ENCODE assay signal across 19 cellular contexts in genomic region chr12:47297993-47298392, GRCh38.
DNase-seq lines count a peak whose midpoint lies in the region; ATAC-seq and TF ChIP-seq lines count a peak whose summit lies in the region.
"Had no signal": no experiment of that assay in that cellular context is flagged by ENCODE, and none has a peak within 500 bp of the region (broad histone marks: within the 10 kb centered on the region; RNA-seq: fewer than 3 reads in every experiment).

No MANE protein-coding gene starts in this region.

- H3K79me2 ChIP-seq in HCT116 (ENCODE audit: insufficient read depth, low read length), result no peaks in the 10 kb centered on the region

- H3K9me3 Mint-ChIP-seq in activated T-cell treated with anti-CD3 and anti-CD28 coated beads, Interleukin-2, amount 50 U/mL, for 24 hours, result no peaks in the 10 kb centered on the region
- peaks cover 2% of the 10 kb centered on the region for H3K9me3 Mint-ChIP-seq in activated naive CD8-positive, alpha-beta T cell treated with anti-CD3 and anti-CD28 coated beads, Interleukin-2, amount 10 ng/mL, durations not matched to agents 7 days and 5 days
- no peaks in the 10 kb centered on the region for H3K9me3 Mint-ChIP-seq in stimulated activated effector memory CD8-positive, alpha-beta T cell treated with anti-CD3 and anti-CD28 coated beads, Interleukin-12 subunit alpha, Interleukin-12 subunit beta, amount 100 ng/mL, for 72 hours

- no peak overlapping the region for H3K27ac ChIP-seq in HCT116 (ENCODE audit: low read depth, low read length)
- H3K27ac ChIP-seq: BLaER1, brain microvascular endothelial cell, esophagus muscularis mucosa, RWPE1, SK-N-MC, testis had no signal

- no peaks in the 10 kb centered on the region for H3K27me3 Mint-ChIP-seq in activated T-cell treated with anti-CD3 and anti-CD28 coated beads, Interleukin-2, amount 50 U/mL, for 24 hours
- H3K27me3 Mint-ChIP-seq in activated naive CD8-positive, alpha-beta T cell treated with anti-CD3 and anti-CD28 coated beads, Interleukin-2, amount 10 ng/mL, durations not matched to agents 7 days and 5 days, result no peaks in the 10 kb centered on the region

- H3K4me1 Mint-ChIP-seq in activated T-cell treated with anti-CD3 and anti-CD28 coated beads, Interleukin-2, amount 50 U/mL, for 24 hours (ENCODE audit: low read depth), result peaks cover 67% of the 10 kb centered on the region
- peaks cover 50% of the 10 kb centered on the region for H3K4me1 Mint-ChIP-seq in activated naive CD8-positive, alpha-beta T cell treated with anti-CD3 and anti-CD28 coated beads, Interleukin-2, amount 10 ng/mL, durations not matched to agents 7 days and 5 days
- peaks cover 32% of the 10 kb centered on the region for H3K4me1 Mint-ChIP-seq in stimulated activated effector memory CD8-positive, alpha-beta T cell treated with anti-CD3 and anti-CD28 coated beads, Interleukin-12 subunit alpha, Interleukin-12 subunit beta, amount 100 ng/mL, for 72 hours

- H3K4me2 ChIP-seq in HCT116 (ENCODE audit: low read length), result peak overlapping the region; percentile 32; the same call in 1 of the 2 replicates
- H3K4me2 ChIP-seq: BLaER1 had no signal

- no peak overlapping the region for H3K4me3 Mint-ChIP-seq in activated T-cell treated with anti-CD3 and anti-CD28 coated beads, Interleukin-2, amount 50 U/mL, for 24 hours
- H3K4me3 Mint-ChIP-seq in activated naive CD8-positive, alpha-beta T cell treated with anti-CD3 and anti-CD28 coated beads, Interleukin-2, amount 10 ng/mL, durations not matched to agents 7 days and 5 days, result peak overlapping the region; percentile 43
- no peak overlapping the region for H3K4me3 Mint-ChIP-seq in stimulated activated effector memory CD8-positive, alpha-beta T cell treated with anti-CD3 and anti-CD28 coated beads, Interleukin-12 subunit alpha, Interleukin-12 subunit beta, amount 100 ng/mL, for 72 hours

- no peak for TF ChIP-seq RAD21 in HCT116 (IDR thresholded peaks at IDR 0.05; ENCODE audit: low read depth)

- no peaks in the 10 kb centered on the region for H3K9me2 ChIP-seq in HCT116 (ENCODE audit: insufficient read depth)

- peaks cover 0 to 17% of the 10 kb centered on the region in 2 experiments; a peak in 2 of 4 replicates for H3K4me1 ChIP-seq in HCT116 (ENCODE audit: control insufficient read depth in 1 of 2, insufficient read depth in 2 of 2, low read length in 2 of 2)
- H3K4me1 ChIP-seq: BLaER1, esophagus muscularis mucosa, testis had no signal

- RAD21 ChIA-PET in HCT116 (lab: Charles Lee; ENCODE audit: low non-redundant PET in 1 of 2, low total read pairs in 2 of 2, uncharacterized antibody in 2 of 2, unreplicated experiment in 2 of 2), result interaction anchor here in 1 of 2 experiments (0.7 kb wide), 1 partner anchor 87 kb away, joined by 4 read pairs; no protein-coding TSS in a partner anchor

- peak overlapping the region; percentile 67 for H2AFZ ChIP-seq in HCT116 (ENCODE audit: low read depth, low read length, poor library complexity, severe bottlenecking)

- no TSS peak for BruUV-seq in HCT116 (replicated peaks; lab: Mats Ljungman, UMichigan)

- no peak for ATAC-seq in HCT116
- no peak for ATAC-seq in activated naive CD8-positive, alpha-beta T cell treated with anti-CD3 and anti-CD28 coated beads, Interleukin-2, amount 10 ng/mL, durations not matched to agents 7 days and 5 days (ENCODE audit: low read depth)
- ATAC-seq in stimulated activated effector memory CD8-positive, alpha-beta T cell treated with anti-CD3 and anti-CD28 coated beads, Interleukin-12 subunit alpha, Interleukin-12 subunit beta, amount 100 ng/mL, for 72 hours, result no peak

- peaks cover 24% of the 10 kb centered on the region for H3K36me3 Mint-ChIP-seq in activated T-cell treated with anti-CD3 and anti-CD28 coated beads, Interleukin-2, amount 50 U/mL, for 24 hours (ENCODE audit: low read depth)
- H3K36me3 Mint-ChIP-seq in activated naive CD8-positive, alpha-beta T cell treated with anti-CD3 and anti-CD28 coated beads, Interleukin-2, amount 10 ng/mL, durations not matched to agents 7 days and 5 days, result peaks cover 19% of the 10 kb centered on the region
- H3K36me3 Mint-ChIP-seq in stimulated activated effector memory CD8-positive, alpha-beta T cell treated with anti-CD3 and anti-CD28 coated beads, Interleukin-12 subunit alpha, Interleukin-12 subunit beta, amount 100 ng/mL, for 72 hours, result no peaks in the 10 kb centered on the region

- H3K36me3 ChIP-seq in HCT116 (ENCODE audit: control insufficient read depth in 1 of 2, insufficient read depth in 2 of 2, low read length in 2 of 2), result no peaks in the 10 kb centered on the region
- H3K36me3 ChIP-seq: BLaER1, brain microvascular endothelial cell, esophagus muscularis mucosa had no signal

- TF ChIP-seq CTCF in HCT116 (IDR thresholded peaks at IDR 0.05 in 2 of 3, conservative IDR thresholded peaks at IDR 0.05 in 1 of 3; ENCODE audit: borderline replicate concordance in 1 of 3, insufficient read depth in 1 of 3, low read depth in 2 of 3, low read length in 2 of 3), result no peak

- intact Hi-C loops in HCT116 (cut with micrococcal nuclease), result no loop called here

- no peaks in the 10 kb centered on the region for H3K9me3 ChIP-seq in HCT116 (ENCODE audit: control insufficient read depth in 1 of 2, insufficient read depth in 1 of 2, low read depth in 1 of 2, low read length in 2 of 2)
- H3K9me3 ChIP-seq: BLaER1, esophagus muscularis mucosa, testis had no signal

- no peak for DNase-seq in activated T-cell treated with anti-CD3 and anti-CD28 coated beads, Interleukin-2, amount 50 U/mL, for 24 hours
- DNase-seq in activated T-cell treated with anti-CD3 and anti-CD28 coated beads, Interleukin-2, amount 50 U/mL, for 1 hour, result no peak
- DNase-seq in HCT116 (ENCODE audit: low read depth, low spot score) (no peak), DMS79 (lab: John Stamatoyannopoulos, UW) (no peak), NCI-H2107 treated with DMSO at 0.1 percent for 48 hours (lab: John Stamatoyannopoulos, UW; ENCODE audit: unreplicated experiment) (no peak), MV-4-11 (lab: John Stamatoyannopoulos, UW) (no peak)
- no peak for DNase-seq in activated naive CD8-positive, alpha-beta T cell treated with anti-CD3 and anti-CD28 coated beads, Interleukin-2, amount 10 ng/mL, durations not matched to agents 7 days and 5 days
- no peak for DNase-seq in stimulated activated effector memory CD8-positive, alpha-beta T cell treated with anti-CD3 and anti-CD28 coated beads, Interleukin-12 subunit alpha, Interleukin-12 subunit beta, amount 100 ng/mL, for 72 hours (ENCODE audit: low spot score in 2 of 2)
- DNase-seq: effector memory CD4-positive, alpha-beta T cell; foreskin melanocyte; NCI-H1105; NCI-H2029; NCI-H774; testis had no signal

- TF ChIP-seq POLR2A in HCT116 (IDR thresholded peaks at IDR 0.05; ENCODE audit: borderline replicate concordance, extremely low read depth, insufficient read depth, insufficient read length), result no peak

- H3K27ac Mint-ChIP-seq in activated T-cell treated with anti-CD3 and anti-CD28 coated beads, Interleukin-2, amount 50 U/mL, for 24 hours, result peak overlapping the region; percentile 85
- peak overlapping the region; percentile 73 for H3K27ac Mint-ChIP-seq in activated naive CD8-positive, alpha-beta T cell treated with anti-CD3 and anti-CD28 coated beads, Interleukin-2, amount 10 ng/mL, durations not matched to agents 7 days and 5 days
- peak overlapping the region; percentile 66 for H3K27ac Mint-ChIP-seq in stimulated activated effector memory CD8-positive, alpha-beta T cell treated with anti-CD3 and anti-CD28 coated beads, Interleukin-12 subunit alpha, Interleukin-12 subunit beta, amount 100 ng/mL, for 72 hours

- no peak overlapping the region for H3K9ac ChIP-seq in HCT116 (ENCODE audit: low read length)
- H3K9ac ChIP-seq: BLaER1 had no signal

- H3K27me3 ChIP-seq in HCT116 (ENCODE audit: insufficient read depth, low read length), result no peaks in the 10 kb centered on the region
- H3K27me3 ChIP-seq: BLaER1, brain microvascular endothelial cell, esophagus muscularis mucosa, testis had no signal

- H3K4me3 ChIP-seq in HCT116 (replicated peaks in 1 of 2; ENCODE audit: low read depth in 1 of 2, low read length in 2 of 2), result no peak overlapping the region
- H3K4me3 ChIP-seq: BLaER1, esophagus muscularis mucosa, SK-N-MC, testis had no signal

- POLR2A ChIA-PET in HCT116 (lab: Charles Lee), result no interaction called here
- POLR2A ChIA-PET in activated naive CD8-positive, alpha-beta T cell treated with anti-CD3 and anti-CD28 coated beads, Interleukin-2, amount 10 ng/mL, durations not matched to agents 7 days and 5 days (lab: Charles Lee), result interaction anchor here (0.6 to 1.3 kb wide), 2 partner anchors 21 to 58 kb away, joined by 3 to 4 read pairs; no protein-coding TSS in a partner anchor

- CTCF ChIA-PET in HCT116 (lab: Charles Lee), result no interaction called here

- H4K20me1 ChIP-seq in HCT116 (ENCODE audit: insufficient read depth), result no peaks in the 10 kb centered on the region
- H4K20me1 ChIP-seq: BLaER1 had no signal

TF ChIP-seq in HCT116, 20 proteins besides CTCF, POLR2A, EP300 and RAD21 (continues in another document):
- no peak for TF ChIP-seq SP1 (IDR thresholded peaks at IDR 0.05; ENCODE audit: low read depth)
- TF ChIP-seq ATF3 (IDR thresholded peaks at IDR 0.05), result no peak
- TF ChIP-seq SRF (IDR thresholded peaks at IDR 0.05; ENCODE audit: low read depth), result no peak
- TF ChIP-seq ZBTB33 (IDR thresholded peaks at IDR 0.05; ENCODE audit: extremely low read depth, insufficient replicate concordance, low read length), result no peak
- TF ChIP-seq YY1 (IDR thresholded peaks at IDR 0.05; ENCODE audit: extremely low read depth, insufficient replicate concordance, low read depth, low read length), result no peak
- no peak for TF ChIP-seq POLR2AphosphoS5 (IDR thresholded peaks at IDR 0.05; ENCODE audit: low read depth, low read length)
- no peak for TF ChIP-seq ZFX (IDR thresholded peaks at IDR 0.05)
- TF ChIP-seq CEBPB (IDR thresholded peaks at IDR 0.05; ENCODE audit: low read depth), result no peak
